Comparison of ENCODE assay signal across 8 cellular contexts in the genomic region with DNA sequence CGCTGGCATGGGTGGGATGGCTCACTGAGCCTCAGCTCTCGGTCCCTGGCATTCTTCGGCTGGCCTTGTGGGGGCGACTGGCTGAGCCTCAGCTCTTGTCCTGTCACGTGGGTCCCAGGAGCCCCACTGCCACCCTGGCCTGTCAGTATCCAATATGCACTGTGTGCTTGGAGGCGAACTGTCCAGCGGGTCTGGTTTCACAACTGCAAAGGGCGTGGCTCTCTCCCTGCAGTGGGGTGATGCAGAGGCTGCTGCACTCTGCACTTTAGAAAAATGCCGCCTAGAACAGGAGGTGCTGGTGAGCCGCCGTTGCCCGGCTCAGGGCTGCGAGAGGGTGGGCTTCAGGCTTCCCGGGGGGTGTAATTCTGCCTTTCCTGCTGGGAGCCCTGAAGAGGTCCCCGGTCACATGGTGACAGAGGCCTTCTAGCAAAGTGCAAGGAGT. TPM values are rescaled to one million over a fixed set of nuclear protein-coding genes. Genes with fewer than 3 reads are reported as not detected.
DNase-seq lines count a peak whose midpoint lies in the region; ATAC-seq, FAIRE-seq and TF ChIP-seq lines count a peak whose summit lies in the region.

No MANE protein-coding gene starts in this region.

- TF ChIP-seq CTCF in HepG2 (CRISPR knock-in tag; IDR thresholded peaks at IDR 0.05), result peak; percentile 71

- no peaks in the 10 kb centered on the region for H3K79me2 ChIP-seq in HepG2 (ENCODE audit: insufficient read depth, low read length)

- POLR2A ChIA-PET in HepG2 (lab: Yijun Ruan, JAX), result no interaction called here

- ATAC-seq in HepG2 (peak; percentile 95), GM19452 (IDR thresholded peaks at IDR 0.05; ENCODE audit: unreplicated experiment) (no peak), GM21515 (IDR thresholded peaks at IDR 0.05; ENCODE audit: unreplicated experiment) (no peak)

- CTCF ChIA-PET in HepG2 (lab: Yijun Ruan, JAX; ENCODE audit: low intra/inter-chr PET ratio, low total read pairs), result no interaction called here

- DNase-seq in stimulated activated CD4-positive, alpha-beta T cell treated with anti-CD3 and anti-CD28 coated beads, Interleukin-1b, Interleukin-23, amount 100 ng/mL, for 48 hours, result peak; percentile 22
- no peak for DNase-seq in stimulated activated CD4-positive, alpha-beta T cell treated with anti-CD3 and anti-CD28 coated beads, Interleukin-12 subunit alpha, Interleukin-12 subunit beta, amount 100 ng/mL, for 4 hours
- DNase-seq in NCI-H526 treated with DMSO at 0.1 percent for 48 hours (lab: John Stamatoyannopoulos, UW) (peak; percentile 96), astrocyte of the hippocampus (ENCODE audit: low read depth, low spot score) (peak; percentile 35), HepG2 (ENCODE audit: low spot score) (peak; percentile 95)
- DNase-seq in central memory CD4-positive, alpha-beta T cell, result no peak

- H3K9ac ChIP-seq in HepG2 (ENCODE audit: insufficient read depth, low read depth, low read length), result peak overlapping the region; percentile 55

- peak in 1 of 2 experiments; percentile 61; a peak in 1 of 4 replicates for TF ChIP-seq POLR2A in HepG2 (IDR thresholded peaks at IDR 0.05; ENCODE audit: insufficient read depth in 1 of 2, low read depth in 2 of 2, low read length in 2 of 2)

- peak overlapping the region; percentile 58 for H3K27ac ChIP-seq in HepG2 (ENCODE audit: extremely low read length, insufficient read depth, low read length)

- intact Hi-C loops in HepG2 (cut with micrococcal nuclease; ENCODE audit: unreplicated experiment), result no loop called here

- WGBS in HepG2 (ENCODE audit: low lambda C conversion rate), result 7% methylated on average over 5 of the region's 15 CpGs

- no peaks in the 10 kb centered on the region for H3K9me3 ChIP-seq in HepG2 (ENCODE audit: low read length)

- peaks cover 61% of the 10 kb centered on the region for H3K4me1 ChIP-seq in HepG2 (ENCODE audit: insufficient read depth, low read length)

- peak overlapping the region in 2 of 3 experiments; percentile 31 to 62; a peak in 3 of 6 replicates for H3K4me3 ChIP-seq in HepG2 (replicated peaks in 1 of 3; ENCODE audit: insufficient read depth in 1 of 3, low read depth in 2 of 3, low read length in 3 of 3)

- H3K4me2 ChIP-seq in HepG2 (ENCODE audit: low read depth, low read length), result peak overlapping the region; percentile 90

- no TSS peak for BruUV-seq in HepG2 (replicated peaks; lab: Mats Ljungman, UMichigan)

- no peaks in the 10 kb centered on the region; a peak in 1 of 5 replicates for H3K27me3 ChIP-seq in HepG2 (ENCODE audit: control insufficient read depth in 1 of 2, insufficient read depth in 2 of 2, low read length in 2 of 2)

- no peak overlapping the region for H2AFZ ChIP-seq in HepG2 (ENCODE audit: low read length)

- FAIRE-seq in HepG2 (lab: Jason Lieb, UNC), result peak; percentile 94

- in situ Hi-C loops in HepG2 (cut with HindIII; ENCODE audit: extremely low pct_ligation_motif_present, low pct_unique_long_range_greater_than_20kb), result no loop called here

- peak; percentile 43 to 52; a peak in 2 of 4 replicates for TF ChIP-seq EP300 in HepG2 (IDR thresholded peaks at IDR 0.05; ENCODE audit: low read depth in 2 of 2, low read length in 2 of 2)
- no peak for TF ChIP-seq EP300 in HepG2 (CRISPR knock-in tag; IDR thresholded peaks at IDR 0.05; ENCODE audit: borderline replicate concordance)

- H4K20me1 ChIP-seq in HepG2 (ENCODE audit: insufficient read depth, low read length), result no peaks in the 10 kb centered on the region

- H3K36me3 ChIP-seq in HepG2 (replicated peaks in 1 of 2; ENCODE audit: control insufficient read depth in 1 of 2, insufficient read depth in 2 of 2, low read length in 2 of 2), result no peaks in the 10 kb centered on the region

- TF ChIP-seq RAD21 in HepG2 (CRISPR knock-in tag; IDR thresholded peaks at IDR 0.05), result peak; percentile 38; the same call in 1 of the 2 replicates

TF ChIP-seq in HepG2, 621 proteins besides CTCF, POLR2A, EP300 and RAD21 (continues in another document):
- TF ChIP-seq, protein P1, sequence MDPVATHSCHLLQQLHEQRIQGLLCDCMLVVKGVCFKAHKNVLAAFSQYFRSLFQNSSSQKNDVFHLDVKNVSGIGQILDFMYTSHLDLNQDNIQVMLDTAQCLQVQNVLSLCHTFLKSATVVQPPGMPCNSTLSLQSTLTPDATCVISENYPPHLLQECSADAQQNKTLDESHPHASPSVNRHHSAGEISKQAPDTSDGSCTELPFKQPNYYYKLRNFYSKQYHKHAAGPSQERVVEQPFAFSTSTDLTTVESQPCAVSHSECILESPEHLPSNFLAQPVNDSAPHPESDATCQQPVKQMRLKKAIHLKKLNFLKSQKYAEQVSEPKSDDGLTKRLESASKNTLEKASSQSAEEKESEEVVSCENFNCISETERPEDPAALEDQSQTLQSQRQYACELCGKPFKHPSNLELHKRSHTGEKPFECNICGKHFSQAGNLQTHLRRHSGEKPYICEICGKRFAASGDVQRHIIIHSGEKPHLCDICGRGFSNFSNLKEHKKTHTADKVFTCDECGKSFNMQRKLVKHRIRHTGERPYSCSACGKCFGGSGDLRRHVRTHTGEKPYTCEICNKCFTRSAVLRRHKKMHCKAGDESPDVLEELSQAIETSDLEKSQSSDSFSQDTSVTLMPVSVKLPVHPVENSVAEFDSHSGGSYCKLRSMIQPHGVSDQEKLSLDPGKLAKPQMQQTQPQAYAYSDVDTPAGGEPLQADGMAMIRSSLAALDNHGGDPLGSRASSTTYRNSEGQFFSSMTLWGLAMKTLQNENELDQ (CRISPR knock-in tag; IDR thresholded peaks at IDR 0.05; ENCODE audit: borderline replicate concordance), result no peak
- TF ChIP-seq ZNF567 (CRISPR knock-in tag; IDR thresholded peaks at IDR 0.05; ENCODE audit: borderline replicate concordance), result 0 out of 2 replicates have a peak, but pooled peaks have one; percentile 28
- no peak for TF ChIP-seq KMT2B (CRISPR knock-in tag; IDR thresholded peaks at IDR 0.05)
- TF ChIP-seq, protein P2, sequence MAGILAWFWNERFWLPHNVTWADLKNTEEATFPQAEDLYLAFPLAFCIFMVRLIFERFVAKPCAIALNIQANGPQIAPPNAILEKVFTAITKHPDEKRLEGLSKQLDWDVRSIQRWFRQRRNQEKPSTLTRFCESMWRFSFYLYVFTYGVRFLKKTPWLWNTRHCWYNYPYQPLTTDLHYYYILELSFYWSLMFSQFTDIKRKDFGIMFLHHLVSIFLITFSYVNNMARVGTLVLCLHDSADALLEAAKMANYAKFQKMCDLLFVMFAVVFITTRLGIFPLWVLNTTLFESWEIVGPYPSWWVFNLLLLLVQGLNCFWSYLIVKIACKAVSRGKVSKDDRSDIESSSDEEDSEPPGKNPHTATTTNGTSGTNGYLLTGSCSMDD (CRISPR knock-in tag; IDR thresholded peaks at IDR 0.05), result no peak
- TF ChIP-seq BRD4 (CRISPR knock-in tag; IDR thresholded peaks at IDR 0.05), result no peak
- no peak for TF ChIP-seq SCMH1 (CRISPR knock-in tag; IDR thresholded peaks at IDR 0.05; ENCODE audit: borderline replicate concordance)

RNA-seq across cellular contexts. Expression of a gene that starts 17.0 kb away (rescaled TPM):
- 0.03 TPM in 1 of 2 replicates, not detected in the other for total RNA-seq in HepG2 (2016; rRNA removed; fragmentation: Illumina TruSeq; extraction: Trizol)
- not detected in 2 replicates for total RNA-seq in HepG2 (2016; cell fraction: cytosol; rRNA removed; fragmentation: Illumina TruSeq; extraction: Trizol; ENCODE audit: low read depth)
- not detected in 2 replicates for total RNA-seq in HepG2 (2016; cell fraction: insoluble cytoplasmic fraction; rRNA removed; fragmentation: Illumina TruSeq; extraction: Trizol)
- not detected in 2 replicates for total RNA-seq in HepG2 (2016; cell fraction: membrane; rRNA removed; fragmentation: Illumina TruSeq; extraction: Trizol)
- not detected in 2 replicates for total RNA-seq in HepG2 (2016; cell fraction: nucleus; rRNA removed; fragmentation: Illumina TruSeq; extraction: Trizol)
- polyA plus RNA-seq in HepG2 (2011; rRNA removed), result 0.01 TPM in 1 of 2 replicates, not detected in the other
- 0.01 and 0.12 TPM in 2 replicates for polyA plus RNA-seq in HepG2 (2011; cell fraction: cytosol; rRNA removed)
- polyA plus RNA-seq in HepG2 (2011; cell fraction: nucleus; rRNA removed), result 0.02 and 0.03 TPM in 2 replicates
- 0.11 TPM in 1 of 2 replicates, not detected in the other for polyA plus RNA-seq in HepG2 (2012)
- polyA plus RNA-seq in HepG2 (2016; cell fraction: cytosol; fragmentation: Illumina TruSeq; extraction: Trizol; ENCODE audit: low read depth), result not detected in 2 replicates
- polyA plus RNA-seq in HepG2 (2016; cell fraction: insoluble cytoplasmic fraction; fragmentation: Illumina TruSeq; extraction: Trizol; ENCODE audit: low read depth), result not detected in 2 replicates
- polyA plus RNA-seq in HepG2 (2016; cell fraction: membrane; fragmentation: Illumina TruSeq; extraction: Trizol; ENCODE audit: low read depth), result not detected in 2 replicates
- not detected in 2 replicates for polyA plus RNA-seq in HepG2 (2016; cell fraction: nucleus; fragmentation: Illumina TruSeq; extraction: Trizol; ENCODE audit: insufficient read depth, low read depth)
- not detected in 2 replicates for polyA minus RNA-seq in HepG2 (2011; rRNA and poly(A)+ RNA removed; ENCODE audit: low replicate concordance)
- not detected in 2 replicates for polyA minus RNA-seq in HepG2 (2011; cell fraction: cytosol; rRNA and poly(A)+ RNA removed)
- polyA minus RNA-seq in HepG2 (2011; cell fraction: nucleus; rRNA and poly(A)+ RNA removed), result 0.12 and 0.13 TPM in 2 replicates

Comparison
In these comparisons a context has a peak if more than half of its experiments do, and no peak if none do; other contexts are left out.
1. DNase-seq: peak in stimulated activated CD4-positive, alpha-beta T cell treated with anti-CD3 and anti-CD28 coated beads, Interleukin-1b, Interleukin-23, amount 100 ng/mL, for 48 hours (single experiment), NCI-H526 treated with DMSO at 0.1 percent for 48 hours (single experiment), astrocyte of the hippocampus (single experiment) and HepG2 (single experiment); none in stimulated activated CD4-positive, alpha-beta T cell treated with anti-CD3 and anti-CD28 coated beads, Interleukin-12 subunit alpha, Interleukin-12 subunit beta, amount 100 ng/mL, for 4 hours (single experiment) and central memory CD4-positive, alpha-beta T cell (single experiment).